Comparison of ENCODE assay signal across 15 cellular contexts in genomic region chr15:40925495-40925862, GRCh38. TPM values are rescaled to one million over a fixed set of nuclear protein-coding genes. Genes with fewer than 3 reads are reported as not detected.
DNase-seq lines count a peak whose midpoint lies in the region; ATAC-seq and TF ChIP-seq lines count a peak whose summit lies in the region.
"Had no signal": no experiment of that assay in that cellular context is flagged by ENCODE, and none has a peak within 500 bp of the region (broad histone marks: within the 10 kb centered on the region; RNA-seq: fewer than 3 reads in every experiment).

No MANE protein-coding gene starts in this region.

- peak overlapping the region; percentile 25 for H3K4me3 ChIP-seq in ectodermal cell (ENCODE audit: insufficient read depth, low read depth, low read length)

- H3K27ac Mint-ChIP-seq in nephron = no peak overlapping the region

- no peaks in the 10 kb centered on the region for H3K36me3 ChIP-seq in ectodermal cell (ENCODE audit: control insufficient read depth, insufficient read depth, low read length)

- H3K27me3 ChIP-seq in ectodermal cell (ENCODE audit: control insufficient read depth, insufficient read depth, low read length, poor library complexity, severe bottlenecking) = peaks cover 100% of the 10 kb centered on the region

- no peak overlapping the region for H3K27ac ChIP-seq in ectodermal cell (ENCODE audit: insufficient read depth, low read depth, low read length, poor library complexity, severe bottlenecking)

- H3K9me3 Mint-ChIP-seq in nephron = no peaks in the 10 kb centered on the region

- peaks cover 89% of the 10 kb centered on the region for H3K27me3 Mint-ChIP-seq in nephron (ENCODE audit: low read depth)

- peaks cover 26% of the 10 kb centered on the region for H3K4me1 Mint-ChIP-seq in nephron

- H3K4me3 Mint-ChIP-seq in nephron = peak overlapping the region in 2 of 3 experiments; percentile 33 to 48

- no peak for TF ChIP-seq CTCF in nephron (IDR thresholded peaks at IDR 0.05; ENCODE audit: unreplicated experiment in 3 of 3)

- peaks cover 46% of the 10 kb centered on the region for H3K4me1 ChIP-seq in ectodermal cell (ENCODE audit: control insufficient read depth, insufficient read depth, low read length)

- no peak for ATAC-seq in HG03108 (IDR thresholded peaks at IDR 0.05; ENCODE audit: unreplicated experiment)
- ATAC-seq: Right ventricle myocardium inferior had no signal

- 2 to 3% methylated on average over 30 of the region's 30 CpGs for WGBS in ectodermal cell, 2 experiments

- no peaks in the 10 kb centered on the region for H3K9me3 ChIP-seq in ectodermal cell (ENCODE audit: control insufficient read depth, low read length)

- peak; percentile 64 for DNase-seq in COR-L47 (lab: John Stamatoyannopoulos, UW)
- DNase-seq in NCI-H1092 (lab: John Stamatoyannopoulos, UW) = peak; percentile 61
- no peak for DNase-seq in DMS79 treated with DMSO at 0.1 percent for 48 hours (lab: John Stamatoyannopoulos, UW)
- no peak for DNase-seq in ecto neural progenitor cell (ENCODE audit: low spot score)
- DNase-seq: aorta; effector CD8-positive, alpha-beta T cell; GF-D8; KG1; kidney glomerular epithelial cell; NCI-H1930 had no signal

- no peaks in the 10 kb centered on the region for H3K36me3 Mint-ChIP-seq in nephron (ENCODE audit: low read depth)

RNA-seq across cellular contexts. Expression of gene DLL4, which starts 3.7 kb away (rescaled TPM):
- 0.63 TPM for polyA plus RNA-seq in ectodermal cell (2013, experiment 1 of 4)
- 0.25 TPM for polyA plus RNA-seq in ectodermal cell (2013, experiment 2 of 4)
- 0.69 TPM for polyA plus RNA-seq in ectodermal cell (2013, experiment 3 of 4)
- 0.45 TPM for polyA plus RNA-seq in ectodermal cell (2013, experiment 4 of 4)
- polyA plus RNA-seq: CD14-positive monocyte had no signal

RNA-seq across cellular contexts. Expression of gene CHAC1, which starts 27.8 kb away (rescaled TPM):
- 4.7 TPM for polyA plus RNA-seq in ectodermal cell (2013, experiment 1 of 4)
- 7.3 TPM for polyA plus RNA-seq in ectodermal cell (2013, experiment 2 of 4)
- polyA plus RNA-seq in ectodermal cell (2013, experiment 3 of 4) = 8.2 TPM
- 8.4 TPM for polyA plus RNA-seq in ectodermal cell (2013, experiment 4 of 4)
- polyA plus RNA-seq: CD14-positive monocyte had no signal

RNA-seq across cellular contexts. Expression of gene VPS18, which starts 31.2 kb away (rescaled TPM):
- polyA plus RNA-seq in ectodermal cell (2013, experiment 1 of 4) = 22.2 TPM
- 29.6 TPM for polyA plus RNA-seq in ectodermal cell (2013, experiment 2 of 4)
- polyA plus RNA-seq in ectodermal cell (2013, experiment 3 of 4) = 15.8 TPM
- 16.3 TPM for polyA plus RNA-seq in ectodermal cell (2013, experiment 4 of 4)

RNA-seq across cellular contexts. Expression of gene RHOV, which starts 51.4 kb away (rescaled TPM):
- polyA plus RNA-seq in ectodermal cell (2013, experiment 1 of 4) = 0.31 TPM
- 0.44 TPM for polyA plus RNA-seq in ectodermal cell (2013, experiment 2 of 4)
- polyA plus RNA-seq in ectodermal cell (2013, experiment 3 of 4) = 0.64 TPM
- 0.57 TPM for polyA plus RNA-seq in ectodermal cell (2013, experiment 4 of 4)
- polyA plus RNA-seq: CD14-positive monocyte had no signal

Comparison
In these comparisons a context has a peak if more than half of its experiments do, and no peak if none do; other contexts are left out.
1. DNase-seq: peak in COR-L47 (single experiment) and NCI-H1092 (single experiment); none in DMS79 treated with DMSO at 0.1 percent for 48 hours (single experiment) and ecto neural progenitor cell (single experiment).